ENCODE assay signal across 1 cellular context in genomic region chr5:146755781-146756180, GRCh38.
TF ChIP-seq lines count a peak whose summit lies in the region.

No MANE protein-coding gene starts in this region.

TF ChIP-seq in H1, 55 proteins besides CTCF, POLR2A, EP300 and RAD21 (continued from another document):
- TF ChIP-seq, protein P1, sequence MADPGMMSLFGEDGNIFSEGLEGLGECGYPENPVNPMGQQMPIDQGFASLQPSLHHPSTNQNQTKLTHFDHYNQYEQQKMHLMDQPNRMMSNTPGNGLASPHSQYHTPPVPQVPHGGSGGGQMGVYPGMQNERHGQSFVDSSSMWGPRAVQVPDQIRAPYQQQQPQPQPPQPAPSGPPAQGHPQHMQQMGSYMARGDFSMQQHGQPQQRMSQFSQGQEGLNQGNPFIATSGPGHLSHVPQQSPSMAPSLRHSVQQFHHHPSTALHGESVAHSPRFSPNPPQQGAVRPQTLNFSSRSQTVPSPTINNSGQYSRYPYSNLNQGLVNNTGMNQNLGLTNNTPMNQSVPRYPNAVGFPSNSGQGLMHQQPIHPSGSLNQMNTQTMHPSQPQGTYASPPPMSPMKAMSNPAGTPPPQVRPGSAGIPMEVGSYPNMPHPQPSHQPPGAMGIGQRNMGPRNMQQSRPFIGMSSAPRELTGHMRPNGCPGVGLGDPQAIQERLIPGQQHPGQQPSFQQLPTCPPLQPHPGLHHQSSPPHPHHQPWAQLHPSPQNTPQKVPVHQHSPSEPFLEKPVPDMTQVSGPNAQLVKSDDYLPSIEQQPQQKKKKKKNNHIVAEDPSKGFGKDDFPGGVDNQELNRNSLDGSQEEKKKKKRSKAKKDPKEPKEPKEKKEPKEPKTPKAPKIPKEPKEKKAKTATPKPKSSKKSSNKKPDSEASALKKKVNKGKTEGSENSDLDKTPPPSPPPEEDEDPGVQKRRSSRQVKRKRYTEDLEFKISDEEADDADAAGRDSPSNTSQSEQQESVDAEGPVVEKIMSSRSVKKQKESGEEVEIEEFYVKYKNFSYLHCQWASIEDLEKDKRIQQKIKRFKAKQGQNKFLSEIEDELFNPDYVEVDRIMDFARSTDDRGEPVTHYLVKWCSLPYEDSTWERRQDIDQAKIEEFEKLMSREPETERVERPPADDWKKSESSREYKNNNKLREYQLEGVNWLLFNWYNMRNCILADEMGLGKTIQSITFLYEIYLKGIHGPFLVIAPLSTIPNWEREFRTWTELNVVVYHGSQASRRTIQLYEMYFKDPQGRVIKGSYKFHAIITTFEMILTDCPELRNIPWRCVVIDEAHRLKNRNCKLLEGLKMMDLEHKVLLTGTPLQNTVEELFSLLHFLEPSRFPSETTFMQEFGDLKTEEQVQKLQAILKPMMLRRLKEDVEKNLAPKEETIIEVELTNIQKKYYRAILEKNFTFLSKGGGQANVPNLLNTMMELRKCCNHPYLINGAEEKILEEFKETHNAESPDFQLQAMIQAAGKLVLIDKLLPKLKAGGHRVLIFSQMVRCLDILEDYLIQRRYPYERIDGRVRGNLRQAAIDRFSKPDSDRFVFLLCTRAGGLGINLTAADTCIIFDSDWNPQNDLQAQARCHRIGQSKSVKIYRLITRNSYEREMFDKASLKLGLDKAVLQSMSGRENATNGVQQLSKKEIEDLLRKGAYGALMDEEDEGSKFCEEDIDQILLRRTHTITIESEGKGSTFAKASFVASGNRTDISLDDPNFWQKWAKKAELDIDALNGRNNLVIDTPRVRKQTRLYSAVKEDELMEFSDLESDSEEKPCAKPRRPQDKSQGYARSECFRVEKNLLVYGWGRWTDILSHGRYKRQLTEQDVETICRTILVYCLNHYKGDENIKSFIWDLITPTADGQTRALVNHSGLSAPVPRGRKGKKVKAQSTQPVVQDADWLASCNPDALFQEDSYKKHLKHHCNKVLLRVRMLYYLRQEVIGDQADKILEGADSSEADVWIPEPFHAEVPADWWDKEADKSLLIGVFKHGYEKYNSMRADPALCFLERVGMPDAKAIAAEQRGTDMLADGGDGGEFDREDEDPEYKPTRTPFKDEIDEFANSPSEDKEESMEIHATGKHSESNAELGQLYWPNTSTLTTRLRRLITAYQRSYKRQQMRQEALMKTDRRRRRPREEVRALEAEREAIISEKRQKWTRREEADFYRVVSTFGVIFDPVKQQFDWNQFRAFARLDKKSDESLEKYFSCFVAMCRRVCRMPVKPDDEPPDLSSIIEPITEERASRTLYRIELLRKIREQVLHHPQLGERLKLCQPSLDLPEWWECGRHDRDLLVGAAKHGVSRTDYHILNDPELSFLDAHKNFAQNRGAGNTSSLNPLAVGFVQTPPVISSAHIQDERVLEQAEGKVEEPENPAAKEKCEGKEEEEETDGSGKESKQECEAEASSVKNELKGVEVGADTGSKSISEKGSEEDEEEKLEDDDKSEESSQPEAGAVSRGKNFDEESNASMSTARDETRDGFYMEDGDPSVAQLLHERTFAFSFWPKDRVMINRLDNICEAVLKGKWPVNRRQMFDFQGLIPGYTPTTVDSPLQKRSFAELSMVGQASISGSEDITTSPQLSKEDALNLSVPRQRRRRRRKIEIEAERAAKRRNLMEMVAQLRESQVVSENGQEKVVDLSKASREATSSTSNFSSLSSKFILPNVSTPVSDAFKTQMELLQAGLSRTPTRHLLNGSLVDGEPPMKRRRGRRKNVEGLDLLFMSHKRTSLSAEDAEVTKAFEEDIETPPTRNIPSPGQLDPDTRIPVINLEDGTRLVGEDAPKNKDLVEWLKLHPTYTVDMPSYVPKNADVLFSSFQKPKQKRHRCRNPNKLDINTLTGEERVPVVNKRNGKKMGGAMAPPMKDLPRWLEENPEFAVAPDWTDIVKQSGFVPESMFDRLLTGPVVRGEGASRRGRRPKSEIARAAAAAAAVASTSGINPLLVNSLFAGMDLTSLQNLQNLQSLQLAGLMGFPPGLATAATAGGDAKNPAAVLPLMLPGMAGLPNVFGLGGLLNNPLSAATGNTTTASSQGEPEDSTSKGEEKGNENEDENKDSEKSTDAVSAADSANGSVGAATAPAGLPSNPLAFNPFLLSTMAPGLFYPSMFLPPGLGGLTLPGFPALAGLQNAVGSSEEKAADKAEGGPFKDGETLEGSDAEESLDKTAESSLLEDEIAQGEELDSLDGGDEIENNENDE (IDR thresholded peaks at IDR 0.05; ENCODE audit: insufficient replicate concordance, low read length), result no peak
- no peak for TF ChIP-seq ATF2 (IDR thresholded peaks at IDR 0.05; ENCODE audit: low read length)
- no peak for TF ChIP-seq ZNF274 (IDR thresholded peaks at IDR 0.05; ENCODE audit: borderline replicate concordance, extremely low read depth, low read length)
- TF ChIP-seq CHD2 (IDR thresholded peaks at IDR 0.05; ENCODE audit: low read length), result no peak
- no peak for TF ChIP-seq KDM4A (IDR thresholded peaks at IDR 0.05; ENCODE audit: low read depth, low read length, severe bottlenecking)
- TF ChIP-seq YY1 (IDR thresholded peaks at IDR 0.05; ENCODE audit: low read depth, low read length), result no peak
- TF ChIP-seq EZH2 (IDR thresholded peaks at IDR 0.05; ENCODE audit: low read depth, low read length, severe bottlenecking), result no peak
- TF ChIP-seq TEAD4 (IDR thresholded peaks at IDR 0.05; ENCODE audit: low read depth, low read length), result no peak
- TF ChIP-seq CREB1 (IDR thresholded peaks at IDR 0.05), result no peak
- no peak for TF ChIP-seq TAF7 (optimal IDR thresholded peaks at IDR 0.05; ENCODE audit: borderline replicate concordance, low read depth, low read length)
TF ChIP-seq in H1: peak in this region for 0.
